Comparison of ENCODE assay signal across 13 cellular contexts in the genomic region with DNA sequence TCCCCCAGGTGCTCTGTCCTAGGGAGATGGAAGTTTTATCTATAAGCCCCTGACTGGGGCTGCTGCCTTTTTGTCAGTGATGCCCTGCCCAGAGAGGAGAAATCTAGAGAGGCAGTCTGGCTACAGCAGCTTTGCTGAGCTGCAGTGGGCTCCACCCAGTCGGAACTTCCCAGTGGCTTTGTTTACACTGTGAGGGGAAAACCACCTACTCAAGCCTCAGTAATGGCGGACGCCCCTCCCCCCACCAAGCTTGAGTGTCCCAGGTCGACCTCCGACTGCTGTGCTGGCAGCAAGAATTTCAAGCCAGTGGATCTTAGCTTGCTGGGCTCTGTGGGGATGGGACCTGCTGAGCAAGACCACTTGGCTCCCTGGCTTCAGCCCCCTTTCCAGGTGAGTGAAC. TPM values are rescaled to one million over a fixed set of nuclear protein-coding genes. Genes with fewer than 3 reads are reported as not detected.
DNase-seq lines count a peak whose midpoint lies in the region; ATAC-seq, FAIRE-seq and TF ChIP-seq lines count a peak whose summit lies in the region.
"Not testable (repeated sequence)": the region's sequence is repeated elsewhere in the genome, so short reads cannot be mapped to it uniquely, and the experiment has no call there.
"Had no signal": no experiment of that assay in that cellular context is flagged by ENCODE, and none has a peak within 500 bp of the region (broad histone marks: within the 10 kb centered on the region; RNA-seq: fewer than 3 reads in every experiment).

No MANE protein-coding gene starts in this region.

- not testable (repeated sequence) for H3K4me3 ChIP-seq in K562

- H3K4me1 Mint-ChIP-seq in WTC11, result peaks cover 23% of the 10 kb centered on the region

- TF ChIP-seq POLR2A in K562 (conservative IDR thresholded peaks at IDR 0.05), result not testable (repeated sequence)

- not testable (repeated sequence) for H3K9me1 ChIP-seq in K562 (ENCODE audit: control insufficient read depth, insufficient read depth, low read length)

- not testable (repeated sequence) for TF ChIP-seq CTCF in WTC11 (IDR thresholded peaks at IDR 0.05); K562 (IDR thresholded peaks at IDR 0.05 in 2 of 3, conservative IDR thresholded peaks at IDR 0.05 in 1 of 3; ENCODE audit: insufficient read depth in 2 of 3, low read depth in 1 of 3, low read length in 3 of 3)

- not testable (repeated sequence) for H3K27me3 Mint-ChIP-seq in WTC11 (ENCODE audit: low read depth)

- not testable (repeated sequence) for H4K20me1 ChIP-seq in K562 (replicated peaks; ENCODE audit: control insufficient read depth, insufficient read depth, low read length)

- not testable (repeated sequence) for H3K4me2 ChIP-seq in K562 (ENCODE audit: insufficient read depth, low read length)

- not testable (repeated sequence) for FAIRE-seq in K562 (lab: Jason Lieb, UNC)

- peak; percentile 27 for ATAC-seq in GM18502 (IDR thresholded peaks at IDR 0.05; ENCODE audit: poor library complexity, unreplicated experiment)
- not testable (repeated sequence) for ATAC-seq in WTC11, K562

- H2AFZ ChIP-seq in K562 (ENCODE audit: low read depth, low read length), result not testable (repeated sequence)

- intact Hi-C loops in K562 (cut with micrococcal nuclease), result not testable (repeated sequence)

- not testable (repeated sequence) for H3K4me1 ChIP-seq in K562 (replicated peaks in 1 of 2; ENCODE audit: control insufficient read depth in 2 of 2, insufficient read depth in 2 of 2, low read length in 2 of 2)

- BruUV-seq in K562 (replicated peaks; lab: Mats Ljungman, UMichigan), result not testable (repeated sequence)

- not testable (repeated sequence) for H3K9me3 ChIP-seq in K562 (replicated peaks; ENCODE audit: control insufficient read depth, insufficient read depth, low read depth, low read length)

- H3K36me3 ChIP-seq in K562 (ENCODE audit: control insufficient read depth, insufficient read depth, low read length), result not testable (repeated sequence)

- not testable (repeated sequence) for H3K79me2 ChIP-seq in K562 (ENCODE audit: control insufficient read depth, insufficient read depth, low read length)

- WGBS in K562 (ENCODE audit: insufficient coverage, low coverage, missing lambda C conversion rate), result 0% methylated on average over 5 of the region's 5 CpGs

- POLR2A ChIA-PET in WTC11 (lab: Charles Lee), result not testable (repeated sequence)
- POLR2A ChIA-PET in K562 (lab: Yijun Ruan, JAX), result interaction anchor here (0.7 to 0.8 kb wide), 3 partner anchors 11 to 65 kb away, joined by 3 read pairs; no protein-coding TSS in a partner anchor

- H3K27me3 ChIP-seq in K562 (ENCODE audit: control insufficient read depth in 2 of 2, insufficient read depth in 2 of 2, low read length in 2 of 2), result not testable (repeated sequence)

- in situ Hi-C loops in K562 (cut with MboI), result not testable (repeated sequence)

- H3K27ac ChIP-seq in K562 (ENCODE audit: extremely low read depth, low read depth, low read length), result not testable (repeated sequence)

- peaks cover 28% of the 10 kb centered on the region for H3K9me3 Mint-ChIP-seq in WTC11

- peak overlapping the region; percentile 7; the same call in 1 of the 2 replicates for H3K4me3 Mint-ChIP-seq in WTC11

- H3K9ac ChIP-seq in K562 (ENCODE audit: insufficient read depth in 1 of 2, low read depth in 2 of 2, low read length in 2 of 2), result not testable (repeated sequence)

- H3K27ac Mint-ChIP-seq in WTC11, result peak overlapping the region; percentile 49

- TF ChIP-seq EP300 in K562 (IDR thresholded peaks at IDR 0.05; ENCODE audit: low read length), result not testable (repeated sequence)

- TF ChIP-seq RAD21 in K562 (CRISPR knock-in tag; conservative IDR thresholded peaks at IDR 0.05 in 1 of 2, IDR thresholded peaks at IDR 0.05 in 1 of 2), result not testable (repeated sequence)

- H3K36me3 Mint-ChIP-seq in WTC11, result not testable (repeated sequence)

- CTCF ChIA-PET in WTC11 (lab: Charles Lee), result interaction anchor here (1.3 to 1.4 kb wide), 2 partner anchors 10 to 118 kb away, joined by 3 to 6 read pairs; no protein-coding TSS in a partner anchor
- CTCF ChIA-PET in K562 (lab: Yijun Ruan, JAX; ENCODE audit: low intra/inter-chr PET ratio), result not testable (repeated sequence)

- DNase-seq in COR-L47 (lab: John Stamatoyannopoulos, UW) (peak; percentile 1), HT-29 (ENCODE audit: low spot score) (peak; percentile 22), NCI-H748 (lab: John Stamatoyannopoulos, UW; ENCODE audit: unreplicated experiment) (peak; percentile 66), WTC11 (ENCODE audit: low spot score) (peak; percentile 62), kidney tubule cell (ENCODE audit: low spot score) (peak; percentile 17), renal cortical epithelial cell (ENCODE audit: low read depth) (peak; percentile 51)
- not testable (repeated sequence) for DNase-seq in K562 (ENCODE audit: extremely low read depth in 1 of 4, low spot score in 3 of 4)

RNA-seq across cellular contexts. Expression of a gene that starts 12.3 kb away (rescaled TPM):
- total RNA-seq in HT-29 (2014; rRNA removed; shearing (Covaris generic)), result not detected in 2 replicates
- 0.17 TPM in 1 of 3 replicates, not detected in the others for total RNA-seq in WTC11 (2021)
- not detected in 2 replicates for total RNA-seq in K562 (2011; cell fraction: chromatin; rRNA removed; ENCODE audit: low replicate concordance)
- not detected in 2 replicates for total RNA-seq in K562 (2011; cell fraction: nucleolus; rRNA removed)
- total RNA-seq in K562 (2011; cell fraction: nucleoplasm; rRNA removed), result not detected in 2 replicates
- not detected in 2 replicates for total RNA-seq in K562 (2014; rRNA removed)
- total RNA-seq in K562 (2014; rRNA removed; fragmentation: Illumina TruSeq; extraction: Trizol), result not detected in 2 replicates
- total RNA-seq in K562 (2015; rRNA removed; fragmentation: Illumina TruSeq; extraction: Trizol), result not detected in 2 replicates
- not detected in 2 replicates for total RNA-seq in K562 (2021)
- 0.07 TPM in 1 of 2 replicates, not detected in the other for polyA plus RNA-seq in K562 (2011; rRNA removed)
- not detected in 2 replicates for polyA plus RNA-seq in K562 (2011; cell fraction: cytosol; rRNA removed)
- not detected in 2 replicates for polyA plus RNA-seq in K562 (2011; cell fraction: nucleus; rRNA removed)
- polyA plus RNA-seq in K562 (2012), result not detected in 2 replicates
- polyA plus RNA-seq in K562 (2014; fragmentation: Illumina TruSeq; extraction: Trizol), result not detected in 2 replicates
- not detected for polyA plus RNA-seq in K562 (2014; fragmentation: Nextera tagmentation; extraction: Ambion mirVana)
- polyA plus RNA-seq in K562 (2014; rRNA removed), result not detected in 2 replicates
- not detected in 2 replicates for polyA minus RNA-seq in K562 (2011; rRNA and poly(A)+ RNA removed)
- polyA minus RNA-seq in K562 (2011; cell fraction: cytosol; rRNA and poly(A)+ RNA removed), result not detected in 2 replicates
- not detected in 2 replicates for polyA minus RNA-seq in K562 (2011; cell fraction: nucleus; rRNA and poly(A)+ RNA removed)
- 1.4 and 1.8 TPM in 2 replicates for total RNA-seq in renal cortical epithelial cell
- total RNA-seq: IMR-90, LHCN-M2, Peyer's patch, Right ventricle myocardium superior had no signal
- polyA plus RNA-seq: IMR-90, SK-N-SH had no signal

RNA-seq across cellular contexts. Expression of a gene that starts 31.3 kb away (rescaled TPM):
- total RNA-seq in HT-29 (2014; rRNA removed; shearing (Covaris generic)), result not detected in 2 replicates
- total RNA-seq in WTC11 (2021) (not detected in 3 replicates), K562 (2014; rRNA removed) (not detected in 2 replicates), K562 (2014; rRNA removed; fragmentation: Illumina TruSeq; extraction: Trizol) (not detected in 2 replicates), K562 (2015; rRNA removed; fragmentation: Illumina TruSeq; extraction: Trizol) (not detected in 2 replicates), K562 (2021) (not detected in 2 replicates), renal cortical epithelial cell (not detected in 2 replicates)
- total RNA-seq in K562 (2011; cell fraction: chromatin; rRNA removed; ENCODE audit: low replicate concordance), result not detected in 2 replicates
- not detected in 2 replicates for total RNA-seq in K562 (2011; cell fraction: nucleolus; rRNA removed)
- not detected in 2 replicates for total RNA-seq in K562 (2011; cell fraction: nucleoplasm; rRNA removed)
- polyA plus RNA-seq in K562 (2011; rRNA removed) (not detected in 2 replicates), K562 (2014; fragmentation: Illumina TruSeq; extraction: Trizol) (not detected in 2 replicates), K562 (2014; fragmentation: Nextera tagmentation; extraction: Ambion mirVana) (not detected), K562 (2014; rRNA removed) (not detected in 2 replicates)
- polyA plus RNA-seq in K562 (2011; cell fraction: cytosol; rRNA removed), result not detected in 2 replicates
- polyA plus RNA-seq in K562 (2011; cell fraction: nucleus; rRNA removed), result not detected in 2 replicates
- not detected in 2 replicates for polyA plus RNA-seq in K562 (2012)
- polyA minus RNA-seq in K562 (2011; rRNA and poly(A)+ RNA removed), result not detected in 2 replicates
- polyA minus RNA-seq in K562 (2011; cell fraction: cytosol; rRNA and poly(A)+ RNA removed), result not detected in 2 replicates
- polyA minus RNA-seq in K562 (2011; cell fraction: nucleus; rRNA and poly(A)+ RNA removed), result not detected in 2 replicates
- total RNA-seq: IMR-90, LHCN-M2, Peyer's patch, Right ventricle myocardium superior had no signal
- polyA plus RNA-seq: IMR-90, SK-N-SH had no signal

RNA-seq across cellular contexts. Expression of a gene that starts 42.6 kb away (rescaled TPM):
- total RNA-seq in HT-29 (2014; rRNA removed; shearing (Covaris generic)), result not detected in 2 replicates
- not detected in 3 replicates for total RNA-seq in WTC11 (2021)
- not detected in 2 replicates for total RNA-seq in K562 (2011; cell fraction: chromatin; rRNA removed; ENCODE audit: low replicate concordance)
- total RNA-seq in K562 (2011; cell fraction: nucleolus; rRNA removed), result not detected in 2 replicates
- total RNA-seq in K562 (2011; cell fraction: nucleoplasm; rRNA removed), result not detected in 2 replicates
- not detected in 2 replicates for total RNA-seq in K562 (2014; rRNA removed)
- total RNA-seq in K562 (2014; rRNA removed; fragmentation: Illumina TruSeq; extraction: Trizol), result not detected in 2 replicates
- total RNA-seq in K562 (2015; rRNA removed; fragmentation: Illumina TruSeq; extraction: Trizol), result not detected in 2 replicates
- total RNA-seq in K562 (2021), result not detected in 2 replicates
- not detected in 2 replicates for polyA plus RNA-seq in K562 (2011; rRNA removed)
- polyA plus RNA-seq in K562 (2011; cell fraction: cytosol; rRNA removed), result not detected in 2 replicates
- polyA plus RNA-seq in K562 (2011; cell fraction: nucleus; rRNA removed), result not detected in 2 replicates
- polyA plus RNA-seq in K562 (2012), result not detected in 2 replicates
- not detected in 2 replicates for polyA plus RNA-seq in K562 (2014; fragmentation: Illumina TruSeq; extraction: Trizol)
- not detected for polyA plus RNA-seq in K562 (2014; fragmentation: Nextera tagmentation; extraction: Ambion mirVana)
- polyA plus RNA-seq in K562 (2014; rRNA removed), result not detected in 2 replicates
- polyA minus RNA-seq in K562 (2011; rRNA and poly(A)+ RNA removed), result not detected in 2 replicates
- 0.95 TPM in 1 of 2 replicates, not detected in the other for polyA minus RNA-seq in K562 (2011; cell fraction: cytosol; rRNA and poly(A)+ RNA removed)
- not detected in 2 replicates for polyA minus RNA-seq in K562 (2011; cell fraction: nucleus; rRNA and poly(A)+ RNA removed)
- total RNA-seq in renal cortical epithelial cell, result not detected in 2 replicates
- total RNA-seq: IMR-90, LHCN-M2, Peyer's patch, Right ventricle myocardium superior had no signal
- polyA plus RNA-seq: IMR-90, SK-N-SH had no signal

RNA-seq across cellular contexts. Expression of a gene that starts 54.5 kb away (rescaled TPM):
- not detected in 2 replicates for total RNA-seq in HT-29 (2014; rRNA removed; shearing (Covaris generic))
- total RNA-seq in WTC11 (2021), result not detected in 3 replicates
- total RNA-seq in K562 (2011; cell fraction: chromatin; rRNA removed; ENCODE audit: low replicate concordance), result not detected in 2 replicates
- total RNA-seq in K562 (2011; cell fraction: nucleolus; rRNA removed), result not detected in 2 replicates
- not detected in 2 replicates for total RNA-seq in K562 (2011; cell fraction: nucleoplasm; rRNA removed)
- not detected in 2 replicates for total RNA-seq in K562 (2014; rRNA removed)
- total RNA-seq in K562 (2014; rRNA removed; fragmentation: Illumina TruSeq; extraction: Trizol), result not detected in 2 replicates
- total RNA-seq in K562 (2015; rRNA removed; fragmentation: Illumina TruSeq; extraction: Trizol), result not detected in 2 replicates
- not detected in 2 replicates for total RNA-seq in K562 (2021)
- polyA plus RNA-seq in K562 (2011; rRNA removed), result not detected in 2 replicates
- polyA plus RNA-seq in K562 (2011; cell fraction: cytosol; rRNA removed), result not detected in 2 replicates
- polyA plus RNA-seq in K562 (2011; cell fraction: nucleus; rRNA removed), result not detected in 2 replicates
- polyA plus RNA-seq in K562 (2012), result not detected in 2 replicates
- polyA plus RNA-seq in K562 (2014; fragmentation: Illumina TruSeq; extraction: Trizol), result not detected in 2 replicates
- not detected for polyA plus RNA-seq in K562 (2014; fragmentation: Nextera tagmentation; extraction: Ambion mirVana)
- polyA plus RNA-seq in K562 (2014; rRNA removed), result not detected in 2 replicates
- not detected in 2 replicates for polyA minus RNA-seq in K562 (2011; rRNA and poly(A)+ RNA removed)
- not detected in 2 replicates for polyA minus RNA-seq in K562 (2011; cell fraction: cytosol; rRNA and poly(A)+ RNA removed)
- not detected in 2 replicates for polyA minus RNA-seq in K562 (2011; cell fraction: nucleus; rRNA and poly(A)+ RNA removed)
- total RNA-seq in renal cortical epithelial cell, result not detected in 2 replicates
- total RNA-seq: IMR-90, LHCN-M2, Peyer's patch, Right ventricle myocardium superior had no signal
- polyA plus RNA-seq: IMR-90, SK-N-SH had no signal
